Comparison of ENCODE assay signal across 9 cellular contexts in the genomic region with DNA sequence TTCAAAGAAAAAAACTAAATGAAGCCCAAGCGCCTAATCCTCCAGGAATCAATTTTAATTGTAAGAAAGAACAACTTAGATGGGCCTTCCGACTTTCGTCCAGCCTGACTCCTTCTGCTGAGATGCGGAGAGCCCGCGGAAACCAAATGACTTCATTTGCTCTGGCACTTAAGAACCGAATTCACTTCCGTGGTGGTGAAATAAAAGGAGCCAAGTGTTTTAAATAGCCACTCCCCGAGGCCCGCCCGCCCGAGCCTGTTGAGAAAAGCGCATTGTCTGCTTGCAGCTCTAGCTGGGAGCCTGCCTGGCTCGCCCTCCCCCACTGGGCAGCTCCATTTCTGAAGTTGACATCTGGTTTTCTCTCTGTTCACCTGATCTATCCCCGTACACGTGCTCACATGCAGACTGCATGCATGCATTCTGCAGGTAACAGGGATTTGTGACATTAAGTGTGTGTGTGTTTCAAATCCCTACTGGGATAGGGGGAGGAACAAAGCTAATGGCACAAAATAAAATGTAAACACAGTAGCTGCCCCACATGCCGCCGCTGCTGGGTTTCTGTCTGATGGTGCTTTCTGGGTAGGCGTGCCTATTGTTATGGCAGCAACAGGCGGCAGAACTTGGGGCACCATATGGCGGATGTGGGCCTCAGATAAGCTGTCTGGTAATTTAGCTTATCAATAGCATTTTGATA. TPM values are rescaled to one million over a fixed set of nuclear protein-coding genes. Genes with fewer than 3 reads are reported as not detected.
DNase-seq lines count a peak whose midpoint lies in the region; ATAC-seq and TF ChIP-seq lines count a peak whose summit lies in the region.
"Had no signal": no experiment of that assay in that cellular context is flagged by ENCODE, and none has a peak within 500 bp of the region (broad histone marks: within the 10 kb centered on the region; RNA-seq: fewer than 3 reads in every experiment).

No MANE protein-coding gene starts in this region.

- no TSS peak for BruUV-seq in mammary epithelial cell (replicated peaks; lab: Mats Ljungman, UMichigan)

- H3K36me3 ChIP-seq in mammary epithelial cell (ENCODE audit: insufficient read depth, low read length) (no peaks in the 10 kb centered on the region), iPS-15b (ENCODE audit: control insufficient read depth, insufficient read depth, low read length) (no peaks in the 10 kb centered on the region), skeletal muscle satellite cell (ENCODE audit: insufficient read depth, low read length) (peaks cover 26% of the 10 kb centered on the region)

- no peaks in the 10 kb centered on the region for H3K36me3 Mint-ChIP-seq in activated naive CD4-positive, alpha-beta T cell treated with anti-CD3 and anti-CD28 coated beads for 36 hours (ENCODE audit: low read depth)
- H3K36me3 Mint-ChIP-seq in activated naive CD4-positive, alpha-beta T cell treated with anti-CD3 and anti-CD28 coated beads, Interleukin-2, amount 50 U/mL, for 72 hours, result peaks cover 0 to 7% of the 10 kb centered on the region in 2 donors
- H3K36me3 Mint-ChIP-seq in activated T-cell treated with anti-CD3 and anti-CD28 coated beads, Interleukin-2, amount 50 U/mL, for 4 hours (ENCODE audit: insufficient read depth), result no peaks in the 10 kb centered on the region

- intact Hi-C loops in activated naive CD4-positive, alpha-beta T cell treated with anti-CD3 and anti-CD28 coated beads for 36 hours (cut with micrococcal nuclease), result no loop called here
- intact Hi-C loops in mammary epithelial cell (cut with micrococcal nuclease), result no loop called here

- dilution Hi-C loops in mammary epithelial cell (cut with HindIII; ENCODE audit: low sequenced_read_pairs), result no loop called here

- H3K9me3 Mint-ChIP-seq in activated naive CD4-positive, alpha-beta T cell treated with anti-CD3 and anti-CD28 coated beads for 36 hours, result no peaks in the 10 kb centered on the region
- no peaks in the 10 kb centered on the region for H3K9me3 Mint-ChIP-seq in activated naive CD4-positive, alpha-beta T cell treated with anti-CD3 and anti-CD28 coated beads, Interleukin-2, amount 50 U/mL, for 72 hours
- H3K9me3 Mint-ChIP-seq in activated T-cell treated with anti-CD3 and anti-CD28 coated beads, Interleukin-2, amount 50 U/mL, for 4 hours, result no peaks in the 10 kb centered on the region

- 18% methylated on average over 13 of the region's 21 CpGs for WGBS in mammary epithelial cell (ENCODE audit: low coverage, missing lambda C conversion rate)

- peaks cover 100% of the 10 kb centered on the region for H3K79me2 ChIP-seq in mammary epithelial cell (ENCODE audit: insufficient read depth, low read length)

- H3K9ac ChIP-seq in mammary epithelial cell (ENCODE audit: insufficient read depth, low read length), result peak overlapping the region; percentile 78
- no peak overlapping the region for H3K9ac ChIP-seq in iPS-15b (ENCODE audit: low read depth, low read length)
- H3K9ac ChIP-seq in skeletal muscle satellite cell (ENCODE audit: low read depth, low read length), result peak overlapping the region; percentile 98

- H3K27me3 ChIP-seq in mammary epithelial cell (ENCODE audit: insufficient read depth, low read length) (no peaks in the 10 kb centered on the region), iPS-15b (ENCODE audit: control insufficient read depth, insufficient read depth, low read length) (peaks cover 49% of the 10 kb centered on the region), skeletal muscle satellite cell (ENCODE audit: control insufficient read depth, insufficient read depth, low read length) (no peaks in the 10 kb centered on the region)

- H3K27me3 Mint-ChIP-seq in activated naive CD4-positive, alpha-beta T cell treated with anti-CD3 and anti-CD28 coated beads for 36 hours (ENCODE audit: low read depth), result peaks cover 87% of the 10 kb centered on the region
- peaks cover 83% of the 10 kb centered on the region for H3K27me3 Mint-ChIP-seq in activated T-cell treated with anti-CD3 and anti-CD28 coated beads, Interleukin-2, amount 50 U/mL, for 4 hours (ENCODE audit: low read depth)

- no peak overlapping the region for H3K27ac Mint-ChIP-seq in activated naive CD4-positive, alpha-beta T cell treated with anti-CD3 and anti-CD28 coated beads for 36 hours
- no peak overlapping the region for H3K27ac Mint-ChIP-seq in activated naive CD4-positive, alpha-beta T cell treated with anti-CD3 and anti-CD28 coated beads, Interleukin-2, amount 50 U/mL, for 72 hours

- no peak overlapping the region for H3K4me3 Mint-ChIP-seq in activated naive CD4-positive, alpha-beta T cell treated with anti-CD3 and anti-CD28 coated beads for 36 hours
- H3K4me3 Mint-ChIP-seq in activated T-cell treated with anti-CD3 and anti-CD28 coated beads, Interleukin-2, amount 50 U/mL, for 4 hours, result no peak overlapping the region

- H2AFZ ChIP-seq in mammary epithelial cell (ENCODE audit: low read depth, low read length), result no peak overlapping the region

- TF ChIP-seq CTCF in mammary epithelial cell (conservative IDR thresholded peaks at IDR 0.05 in 1 of 2, IDR thresholded peaks at IDR 0.05 in 1 of 2; ENCODE audit: extremely low read depth in 1 of 2, insufficient read depth in 1 of 2, low read depth in 1 of 2, low read length in 2 of 2), result no peak

- no peaks in the 10 kb centered on the region for H4K20me1 ChIP-seq in mammary epithelial cell (ENCODE audit: insufficient read depth, low read length)

- peak overlapping the region; percentile 82 for H3K27ac ChIP-seq in mammary epithelial cell (ENCODE audit: insufficient read depth, low read depth, low read length)

- CTCF ChIA-PET in activated naive CD4-positive, alpha-beta T cell treated with anti-CD3 and anti-CD28 coated beads for 36 hours (lab: Charles Lee), result no interaction called here
- CTCF ChIA-PET in mammary epithelial cell (lab: Charles Lee; ENCODE audit: low non-redundant PET), result no interaction called here

- peak overlapping the region in 1 of 3 experiments; percentile 34 for H3K4me3 ChIP-seq in mammary epithelial cell (replicated peaks in 1 of 3; ENCODE audit: insufficient read depth in 1 of 3, low read depth in 2 of 3, low read length in 3 of 3)
- peak overlapping the region; percentile 48 for H3K4me3 ChIP-seq in iPS-15b (ENCODE audit: low read depth, low read length)
- peak overlapping the region; percentile 49 for H3K4me3 ChIP-seq in skeletal muscle satellite cell (ENCODE audit: low read length)

- peaks cover 11% of the 10 kb centered on the region for H3K4me1 Mint-ChIP-seq in activated naive CD4-positive, alpha-beta T cell treated with anti-CD3 and anti-CD28 coated beads for 36 hours (ENCODE audit: low read depth)
- H3K4me1 Mint-ChIP-seq in activated T-cell treated with anti-CD3 and anti-CD28 coated beads, Interleukin-2, amount 50 U/mL, for 4 hours (ENCODE audit: low read depth), result peaks cover under 1% of the 10 kb centered on the region

- in situ Hi-C loops in mammary epithelial cell (cut with MboI; ENCODE audit: low sequenced_read_pairs in 2 of 2), result no loop called here

- DNase-seq in activated naive CD4-positive, alpha-beta T cell treated with anti-CD3 and anti-CD28 coated beads for 36 hours, result peak; percentile 33
- DNase-seq in activated naive CD4-positive, alpha-beta T cell treated with anti-CD3 and anti-CD28 coated beads, Interleukin-2, amount 50 U/mL, for 72 hours (ENCODE audit: low spot score in 2 of 2), result no peak
- DNase-seq in NCI-H524 treated with DMSO at 0.1 percent for 48 hours (lab: John Stamatoyannopoulos, UW) (peak; percentile 64), mammary epithelial cell (peak; percentile 90), NK-92 (lab: John Stamatoyannopoulos, UW; ENCODE audit: unreplicated experiment) (no peak)
- DNase-seq in activated T-cell treated with anti-CD3 and anti-CD28 coated beads, Interleukin-2, amount 50 U/mL, for 4 hours, result no peak
- DNase-seq: DND-41 had no signal

- no peak for ATAC-seq in activated naive CD4-positive, alpha-beta T cell treated with anti-CD3 and anti-CD28 coated beads, Interleukin-2, amount 50 U/mL, for 72 hours
- ATAC-seq in activated T-cell treated with anti-CD3 and anti-CD28 coated beads, Interleukin-2, amount 50 U/mL, for 4 hours, result no peak

- H3K4me1 ChIP-seq in mammary epithelial cell (ENCODE audit: insufficient read depth, low read length) (peaks cover 45% of the 10 kb centered on the region), iPS-15b (ENCODE audit: control insufficient read depth, insufficient read depth, low read length) (peaks cover 71% of the 10 kb centered on the region), skeletal muscle satellite cell (ENCODE audit: control insufficient read depth, insufficient read depth, low read length) (peaks cover 71% of the 10 kb centered on the region)

- H3K4me2 ChIP-seq in mammary epithelial cell (ENCODE audit: insufficient read depth, low read depth, low read length), result peak overlapping the region; percentile 74
- peak overlapping the region; percentile 88 for H3K4me2 ChIP-seq in skeletal muscle satellite cell (ENCODE audit: low read length)

- H3K9me3 ChIP-seq in mammary epithelial cell (replicated peaks; ENCODE audit: insufficient read depth, low read length), result no peaks in the 10 kb centered on the region
- no peaks in the 10 kb centered on the region for H3K9me3 ChIP-seq in iPS-15b (ENCODE audit: control insufficient read depth, insufficient read depth, low read length)
- no peaks in the 10 kb centered on the region for H3K9me3 ChIP-seq in skeletal muscle satellite cell (replicated peaks; ENCODE audit: low read length)

RNA-seq across cellular contexts. Expression of a gene that starts 6.2 kb away (rescaled TPM):
- 1 to 10 TPM in 1 of 2 experiments, under 1 TPM in 1; 0.93 to 1.2 TPM for total RNA-seq in activated naive CD4-positive, alpha-beta T cell treated with anti-CD3 and anti-CD28 coated beads for 36 hours
- under 1 TPM; 0.14 to 0.18 TPM for total RNA-seq in activated naive CD4-positive, alpha-beta T cell treated with anti-CD3 and anti-CD28 coated beads, Interleukin-2, amount 50 U/mL, for 72 hours
- total RNA-seq in mammary epithelial cell, result 100 to 1,000 TPM in 1 of 2 donors, 10 to 100 TPM in 1; 93.9 to 107 TPM
- polyA plus RNA-seq in mammary epithelial cell, result 21.3 TPM
- polyA minus RNA-seq in mammary epithelial cell, result 88.8 TPM
- total RNA-seq in skeletal muscle satellite cell (2012; rRNA removed), result 67.2 and 70.3 TPM in 2 replicates
- 1 to 10 TPM in 1 of 3 donors, under 1 TPM in 2; 0.79 to 1.4 (median 0.90) TPM for total RNA-seq in activated T-cell treated with anti-CD3 and anti-CD28 coated beads, Interleukin-2, amount 50 U/mL, for 4 hours

Comparison
In these comparisons a context has a peak if more than half of its experiments do, and no peak if none do; other contexts are left out.
1. DNase-seq: peak in activated naive CD4-positive, alpha-beta T cell treated with anti-CD3 and anti-CD28 coated beads for 36 hours (single experiment), NCI-H524 treated with DMSO at 0.1 percent for 48 hours (single experiment) and mammary epithelial cell (single experiment); none in activated naive CD4-positive, alpha-beta T cell treated with anti-CD3 and anti-CD28 coated beads, Interleukin-2, amount 50 U/mL, for 72 hours (0 of 2), activated T-cell treated with anti-CD3 and anti-CD28 coated beads, Interleukin-2, amount 50 U/mL, for 4 hours (single experiment) and NK-92 (single experiment).
2. RNA of a gene that starts 6.2 kb away (total RNA-seq): 93.9 to 107 TPM in mammary epithelial cell; 0.93 to 1.2 TPM in activated naive CD4-positive, alpha-beta T cell treated with anti-CD3 and anti-CD28 coated beads for 36 hours, 0.79 to 1.4 TPM in activated T-cell treated with anti-CD3 and anti-CD28 coated beads, Interleukin-2, amount 50 U/mL, for 4 hours and 0.14 to 0.18 TPM in activated naive CD4-positive, alpha-beta T cell treated with anti-CD3 and anti-CD28 coated beads, Interleukin-2, amount 50 U/mL, for 72 hours; every median in the first group is over 10 times any median in the second.